21 cellular contexts compared by ENCODE assay signal in the genomic region with DNA sequence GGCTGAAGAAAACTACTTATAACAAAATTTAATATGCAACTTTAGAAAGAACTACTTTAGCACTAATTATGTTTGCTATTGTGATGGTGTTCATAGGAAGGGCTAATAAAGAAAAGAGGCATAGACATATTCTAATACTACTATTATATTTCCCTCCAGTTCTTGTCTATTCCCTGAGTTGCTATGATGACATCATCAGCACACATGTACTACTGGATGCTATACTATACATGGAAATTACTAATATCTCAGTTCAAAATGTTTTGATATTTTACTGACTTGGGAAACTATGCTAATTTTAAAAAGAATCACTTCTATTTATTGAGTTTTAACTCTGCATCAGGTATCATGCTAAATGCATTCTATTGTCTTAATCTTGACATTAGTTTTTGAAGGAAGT.
DNase-seq lines count a peak whose midpoint lies in the region; ATAC-seq and TF ChIP-seq lines count a peak whose summit lies in the region.
"Had no signal": no experiment of that assay in that cellular context is flagged by ENCODE, and none has a peak within 500 bp of the region (broad histone marks: within the 10 kb centered on the region; RNA-seq: fewer than 3 reads in every experiment).

No MANE protein-coding gene starts in this region.

- H3K27me3 ChIP-seq in left ventricle myocardium inferior (ENCODE audit: low read depth) (no peaks in the 10 kb centered on the region), osteoblast (ENCODE audit: insufficient read depth, low read length) (no peaks in the 10 kb centered on the region)
- H3K27me3 ChIP-seq: spleen, testis had no signal

- peak overlapping the region; percentile 83 for H3K27ac ChIP-seq in left ventricle myocardium inferior (replicated peaks)
- H3K27ac ChIP-seq in cingulate gyrus (ENCODE audit: low read depth, low read length) = peak overlapping the region; percentile 62
- no peak overlapping the region for H3K27ac ChIP-seq in osteoblast (ENCODE audit: low read depth, low read length)
- H3K27ac ChIP-seq: epithelial cell of prostate had no signal

- H3K4me3 ChIP-seq in left ventricle myocardium inferior (no peak overlapping the region), osteoblast (ENCODE audit: insufficient read depth, low read length) (no peak overlapping the region)
- H3K4me3 ChIP-seq: spleen had no signal

- H3K9me3 ChIP-seq in left ventricle myocardium inferior (replicated peaks) = no peaks in the 10 kb centered on the region
- no peaks in the 10 kb centered on the region for H3K9me3 ChIP-seq in osteoblast (ENCODE audit: low read depth, low read length)
- H3K9me3 ChIP-seq: SK-N-SH, spleen, testis had no signal

- no peaks in the 10 kb centered on the region for H3K9me3 Mint-ChIP-seq in activated CD4-positive, alpha-beta T cell treated with anti-CD3 and anti-CD28 coated beads, Interleukin-2, amount 10 ng/mL, durations not matched to agents 7 days and 5 days
- H3K9me3 Mint-ChIP-seq: activated naive CD4-positive, alpha-beta T cell treated with anti-CD3 and anti-CD28 coated beads, Interleukin-2, amount 50 U/mL, for 24 hours; stimulated activated memory B cell treated with anti-CD40 and anti-IgM and Interleukin-4, amounts not matched to agents 10 μg/mL and 1 μg/mL and 100 μg/mL, for 72 hours had no signal

- ATAC-seq in Right ventricle myocardium superior (ENCODE audit: poor library complexity) = no peak
- no peak for ATAC-seq in GM19023 (IDR thresholded peaks at IDR 0.05; ENCODE audit: unreplicated experiment)
- no peak for ATAC-seq in HG03571 (IDR thresholded peaks at IDR 0.05; ENCODE audit: unreplicated experiment)
- ATAC-seq in GM18868 (IDR thresholded peaks at IDR 0.05; ENCODE audit: unreplicated experiment) = no peak
- ATAC-seq: stimulated activated memory B cell treated with anti-CD40 and anti-IgM and Interleukin-4, amounts not matched to agents 10 μg/mL and 1 μg/mL and 100 μg/mL, for 72 hours had no signal

- POLR2A ChIA-PET in activated CD4-positive, alpha-beta T cell treated with anti-CD3 and anti-CD28 coated beads, Interleukin-2, amount 10 ng/mL, durations not matched to agents 7 days and 5 days (lab: Charles Lee) = no interaction called here

- H3K36me3 Mint-ChIP-seq in activated CD4-positive, alpha-beta T cell treated with anti-CD3 and anti-CD28 coated beads, Interleukin-2, amount 10 ng/mL, durations not matched to agents 7 days and 5 days (ENCODE audit: low read depth) = no peaks in the 10 kb centered on the region
- H3K36me3 Mint-ChIP-seq: activated naive CD4-positive, alpha-beta T cell treated with anti-CD3 and anti-CD28 coated beads, Interleukin-2, amount 50 U/mL, for 24 hours; CD8-positive, alpha-beta memory T cell; stimulated activated memory B cell treated with anti-CD40 and anti-IgM and Interleukin-4, amounts not matched to agents 10 μg/mL and 1 μg/mL and 100 μg/mL, for 72 hours had no signal

- no peaks in the 10 kb centered on the region for H4K20me1 ChIP-seq in osteoblast (ENCODE audit: insufficient read depth, low read length)

- H3K4me1 Mint-ChIP-seq in activated CD4-positive, alpha-beta T cell treated with anti-CD3 and anti-CD28 coated beads, Interleukin-2, amount 10 ng/mL, durations not matched to agents 7 days and 5 days = peaks cover 4% of the 10 kb centered on the region
- H3K4me1 Mint-ChIP-seq: activated naive CD4-positive, alpha-beta T cell treated with anti-CD3 and anti-CD28 coated beads, Interleukin-2, amount 50 U/mL, for 24 hours; CD8-positive, alpha-beta memory T cell had no signal

- H3K27ac Mint-ChIP-seq in activated CD4-positive, alpha-beta T cell treated with anti-CD3 and anti-CD28 coated beads, Interleukin-2, amount 10 ng/mL, durations not matched to agents 7 days and 5 days = no peak overlapping the region
- H3K27ac Mint-ChIP-seq: activated naive CD4-positive, alpha-beta T cell treated with anti-CD3 and anti-CD28 coated beads, Interleukin-2, amount 50 U/mL, for 24 hours; CD8-positive, alpha-beta memory T cell; stimulated activated memory B cell treated with anti-CD40 and anti-IgM and Interleukin-4, amounts not matched to agents 10 μg/mL and 1 μg/mL and 100 μg/mL, for 72 hours had no signal

- H3K79me2 ChIP-seq in osteoblast (ENCODE audit: insufficient read depth, low read length) = peaks cover 92% of the 10 kb centered on the region

- CTCF ChIA-PET in activated CD4-positive, alpha-beta T cell treated with anti-CD3 and anti-CD28 coated beads, Interleukin-2, amount 10 ng/mL, durations not matched to agents 7 days and 5 days (lab: Charles Lee) = no interaction called here

- H3K4me3 Mint-ChIP-seq in activated CD4-positive, alpha-beta T cell treated with anti-CD3 and anti-CD28 coated beads, Interleukin-2, amount 10 ng/mL, durations not matched to agents 7 days and 5 days = no peak overlapping the region
- H3K4me3 Mint-ChIP-seq: activated naive CD4-positive, alpha-beta T cell treated with anti-CD3 and anti-CD28 coated beads, Interleukin-2, amount 50 U/mL, for 24 hours; CD8-positive, alpha-beta memory T cell; stimulated activated memory B cell treated with anti-CD40 and anti-IgM and Interleukin-4, amounts not matched to agents 10 μg/mL and 1 μg/mL and 100 μg/mL, for 72 hours had no signal

- DNase-seq in left ventricle myocardium inferior (no peak), Right ventricle myocardium superior (no peak), osteoblast (ENCODE audit: insufficient read length, low spot score, missing footprints) (no peak)
- DNase-seq in activated CD4-positive, alpha-beta T cell treated with anti-CD3 and anti-CD28 coated beads, Interleukin-2, amount 10 ng/mL, durations not matched to agents 7 days and 5 days = no peak
- DNase-seq: 8988T; CD8-positive, alpha-beta memory T cell; effector CD4-positive, alpha-beta T cell; Karpas-422; NCI-H1048; NCI-H187; SK-N-SH; stimulated activated CD4-positive, alpha-beta T cell treated with anti-CD3 and anti-CD28 coated beads, Interleukin-4, amount 100 ng/mL, for 1 hour had no signal

- intact Hi-C loops in left ventricle myocardium inferior (cut with micrococcal nuclease) = no loop called here
- intact Hi-C loops in Right ventricle myocardium superior (cut with DNase I) = no loop called here

- H2AFZ ChIP-seq in osteoblast (ENCODE audit: low read length) = no peak overlapping the region

- peak overlapping the region; percentile 80 for H3K4me2 ChIP-seq in osteoblast (ENCODE audit: insufficient read depth, low read length)
- H3K4me2 ChIP-seq: SK-N-SH had no signal

- H3K4me1 ChIP-seq in left ventricle myocardium inferior (peaks cover 50% of the 10 kb centered on the region), osteoblast (ENCODE audit: insufficient read depth, low read length) (peaks cover 65% of the 10 kb centered on the region)

- TF ChIP-seq CTCF in left ventricle myocardium inferior (IDR thresholded peaks at IDR 0.05; ENCODE audit: borderline replicate concordance) (no peak), osteoblast (IDR thresholded peaks at IDR 0.05; ENCODE audit: extremely low read depth, low read depth, low read length) (no peak)

- H3K36me3 ChIP-seq in left ventricle myocardium inferior = no peaks in the 10 kb centered on the region
- no peaks in the 10 kb centered on the region for H3K36me3 ChIP-seq in osteoblast (ENCODE audit: insufficient read depth, low read length)
- H3K36me3 ChIP-seq: spleen had no signal

- H3K27me3 Mint-ChIP-seq in activated CD4-positive, alpha-beta T cell treated with anti-CD3 and anti-CD28 coated beads, Interleukin-2, amount 10 ng/mL, durations not matched to agents 7 days and 5 days = peaks cover 21% of the 10 kb centered on the region
- H3K27me3 Mint-ChIP-seq: stimulated activated memory B cell treated with anti-CD40 and anti-IgM and Interleukin-4, amounts not matched to agents 10 μg/mL and 1 μg/mL and 100 μg/mL, for 72 hours had no signal
